ENCODE assay signal across 16 cellular contexts in the genomic region with DNA sequence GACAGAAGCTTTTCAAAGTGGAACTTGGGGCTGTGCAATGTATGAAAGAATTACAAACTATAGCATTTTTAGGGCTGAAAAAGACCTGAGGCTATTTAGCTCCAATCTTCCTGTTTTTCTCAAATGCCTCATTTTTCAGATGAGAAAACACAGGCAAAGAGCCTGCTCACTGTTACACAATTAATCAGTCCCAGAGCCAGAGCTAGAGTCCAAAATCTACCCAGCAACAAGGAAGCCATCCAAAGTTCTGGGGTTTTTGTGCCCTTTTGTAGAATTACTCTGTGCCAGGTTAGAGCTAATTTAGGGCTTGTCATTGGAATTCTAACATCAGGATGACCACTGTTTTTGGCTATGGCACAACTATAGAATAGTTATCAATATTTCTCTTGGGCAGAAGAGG. TPM values are rescaled to one million over a fixed set of nuclear protein-coding genes. Genes with fewer than 3 reads are reported as not detected.
DNase-seq lines count a peak whose midpoint lies in the region; ATAC-seq and TF ChIP-seq lines count a peak whose summit lies in the region.
"Had no signal": no experiment of that assay in that cellular context is flagged by ENCODE, and none has a peak within 500 bp of the region (broad histone marks: within the 10 kb centered on the region; RNA-seq: fewer than 3 reads in every experiment).

No MANE protein-coding gene starts in this region.

- no peaks in the 10 kb centered on the region for H3F3A ChIP-seq in SK-N-SH (replicated peaks; ENCODE audit: insufficient read depth)

- no peak overlapping the region for H2AFZ ChIP-seq in SK-N-SH (ENCODE audit: low read depth)

- no peak overlapping the region for H3K4me3 ChIP-seq in SK-N-SH (ENCODE audit: low read depth in 2 of 2, low read length in 1 of 2)
- H3K4me3 ChIP-seq in fibroblast of villous mesenchyme (ENCODE audit: low read depth, low read length): no peak overlapping the region
- H3K4me3 ChIP-seq: BLaER1 treated with 17β-estradiol and CSF1 and Interleukin-3, amounts not matched to agents 10 nM and 100 nM had no signal

- POLR2A ChIA-PET in SK-N-SH (lab: Yijun Ruan, JAX): no interaction called here

- DNase-seq in SK-N-SH (no peak), fibroblast of villous mesenchyme (ENCODE audit: low read depth) (peak; percentile 24), left lobe of liver (ENCODE audit: low spot score) (no peak), superior temporal gyrus (ENCODE audit: extremely low spot score) (peak; percentile 18), hypothalamus (lab: John Stamatoyannopoulos, UW) (no peak), NCI-H2171 treated with DMSO at 0.1 percent for 48 hours (lab: John Stamatoyannopoulos, UW) (no peak)
- DNase-seq in activated naive CD4-positive, alpha-beta T cell treated with anti-CD3 and anti-CD28 coated beads, Interleukin-2, amount 50 U/mL, for 16 hours: no peak
- DNase-seq: AML-193; CD4-positive, CD25-positive, alpha-beta regulatory T cell; DMS53; GF-D8 had no signal

- no peaks in the 10 kb centered on the region for H3K79me2 ChIP-seq in SK-N-SH (ENCODE audit: insufficient read depth)

- no peaks in the 10 kb centered on the region for H3K27me3 ChIP-seq in SK-N-SH (ENCODE audit: insufficient read depth)
- H3K27me3 ChIP-seq: BLaER1 treated with 17β-estradiol and CSF1 and Interleukin-3, amounts not matched to agents 10 nM and 100 nM had no signal

- no peaks in the 10 kb centered on the region for H3K4me1 ChIP-seq in SK-N-SH (ENCODE audit: control insufficient read depth in 1 of 2, insufficient read depth in 2 of 2, low read depth in 1 of 2, low read length in 1 of 2)
- H3K4me1 ChIP-seq: BLaER1 treated with 17β-estradiol and CSF1 and Interleukin-3, amounts not matched to agents 10 nM and 100 nM had no signal

- H3K9me2 ChIP-seq in SK-N-SH: no peaks in the 10 kb centered on the region

- H3K27ac ChIP-seq in SK-N-SH (ENCODE audit: low read depth in 2 of 2, low read length in 1 of 2): no peak overlapping the region
- H3K27ac ChIP-seq: 22Rv1; BLaER1 treated with 17β-estradiol and CSF1 and Interleukin-3, amounts not matched to agents 10 nM and 100 nM had no signal

- H3K9ac ChIP-seq in SK-N-SH: no peak overlapping the region
- H3K9ac ChIP-seq: BLaER1 treated with 17β-estradiol and CSF1 and Interleukin-3, amounts not matched to agents 10 nM and 100 nM had no signal

- TF ChIP-seq EP300 in SK-N-SH (IDR thresholded peaks at IDR 0.05; ENCODE audit: borderline replicate concordance in 1 of 2, low read depth in 1 of 2, low read length in 1 of 2): no peak

- CTCF ChIA-PET in SK-N-SH (lab: Yijun Ruan, JAX): no interaction called here

- H3K9me3 ChIP-seq in SK-N-SH: no peaks in the 10 kb centered on the region
- H3K9me3 ChIP-seq: BLaER1 treated with 17β-estradiol and CSF1 and Interleukin-3, amounts not matched to agents 10 nM and 100 nM had no signal

- H3K36me3 ChIP-seq in SK-N-SH (replicated peaks in 1 of 2; ENCODE audit: control insufficient read depth in 1 of 2, insufficient read depth in 2 of 2, low read length in 1 of 2): no peaks in the 10 kb centered on the region
- H3K36me3 ChIP-seq: BLaER1 treated with 17β-estradiol and CSF1 and Interleukin-3, amounts not matched to agents 10 nM and 100 nM had no signal

- TF ChIP-seq CTCF in SK-N-SH (IDR thresholded peaks at IDR 0.05) (no peak), fibroblast of villous mesenchyme (IDR thresholded peaks at IDR 0.05; ENCODE audit: insufficient read depth, low read depth, low read length) (no peak)

- no peak overlapping the region for H3K4me2 ChIP-seq in SK-N-SH
- H3K4me2 ChIP-seq: BLaER1 treated with 17β-estradiol and CSF1 and Interleukin-3, amounts not matched to agents 10 nM and 100 nM had no signal

- no peak for ATAC-seq in SK-N-SH treated with all-trans-retinoic acid at 6 μM for 48 hours
- ATAC-seq in left lobe of liver: peak; percentile 93
- ATAC-seq: HCT116 had no signal

- no peaks in the 10 kb centered on the region for H4K20me1 ChIP-seq in SK-N-SH (ENCODE audit: insufficient read depth)
- H4K20me1 ChIP-seq: BLaER1 treated with 17β-estradiol and CSF1 and Interleukin-3, amounts not matched to agents 10 nM and 100 nM had no signal

- TF ChIP-seq RAD21 in SK-N-SH (IDR thresholded peaks at IDR 0.05; ENCODE audit: low read length): no peak

TF ChIP-seq in SK-N-SH, 30 proteins besides CTCF, POLR2A, EP300 and RAD21 (continues in another document):
- TF ChIP-seq FOSL2 (IDR thresholded peaks at IDR 0.05; ENCODE audit: borderline replicate concordance, low read depth) (no peak), RCOR1 (IDR thresholded peaks at IDR 0.05; ENCODE audit: low read length) (no peak), MXI1 (IDR thresholded peaks at IDR 0.05; ENCODE audit: low read depth, low read length) (no peak), GATA2 (CRISPR knock-in tag; IDR thresholded peaks at IDR 0.05) (no peak), YY1 (IDR thresholded peaks at IDR 0.05; ENCODE audit: low read depth) (no peak), RFX5 (IDR thresholded peaks at IDR 0.05; ENCODE audit: low read length) (peak; percentile 84)
- TF ChIP-seq, protein P1, sequence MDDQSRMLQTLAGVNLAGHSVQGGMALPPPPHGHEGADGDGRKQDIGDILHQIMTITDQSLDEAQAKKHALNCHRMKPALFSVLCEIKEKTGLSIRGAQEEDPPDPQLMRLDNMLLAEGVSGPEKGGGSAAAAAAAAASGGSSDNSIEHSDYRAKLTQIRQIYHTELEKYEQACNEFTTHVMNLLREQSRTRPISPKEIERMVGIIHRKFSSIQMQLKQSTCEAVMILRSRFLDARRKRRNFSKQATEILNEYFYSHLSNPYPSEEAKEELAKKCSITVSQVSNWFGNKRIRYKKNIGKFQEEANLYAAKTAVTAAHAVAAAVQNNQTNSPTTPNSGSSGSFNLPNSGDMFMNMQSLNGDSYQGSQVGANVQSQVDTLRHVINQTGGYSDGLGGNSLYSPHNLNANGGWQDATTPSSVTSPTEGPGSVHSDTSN (IDR thresholded peaks at IDR 0.05): no peak

TF ChIP-seq in SK-N-SH treated with all-trans-retinoic acid at 6 μM for 48 hours, 23 proteins besides CTCF, POLR2A, EP300 and RAD21 (continues in another document):
- TF ChIP-seq ESRRG (CRISPR knock-in tag; IDR thresholded peaks at IDR 0.05): no peak
- TF ChIP-seq, protein P2, sequence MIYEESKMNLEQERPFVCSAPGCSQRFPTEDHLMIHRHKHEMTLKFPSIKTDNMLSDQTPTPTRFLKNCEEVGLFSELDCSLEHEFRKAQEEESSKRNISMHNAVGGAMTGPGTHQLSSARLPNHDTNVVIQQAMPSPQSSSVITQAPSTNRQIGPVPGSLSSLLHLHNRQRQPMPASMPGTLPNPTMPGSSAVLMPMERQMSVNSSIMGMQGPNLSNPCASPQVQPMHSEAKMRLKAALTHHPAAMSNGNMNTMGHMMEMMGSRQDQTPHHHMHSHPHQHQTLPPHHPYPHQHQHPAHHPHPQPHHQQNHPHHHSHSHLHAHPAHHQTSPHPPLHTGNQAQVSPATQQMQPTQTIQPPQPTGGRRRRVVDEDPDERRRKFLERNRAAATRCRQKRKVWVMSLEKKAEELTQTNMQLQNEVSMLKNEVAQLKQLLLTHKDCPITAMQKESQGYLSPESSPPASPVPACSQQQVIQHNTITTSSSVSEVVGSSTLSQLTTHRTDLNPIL (CRISPR knock-in tag; IDR thresholded peaks at IDR 0.05; ENCODE audit: low read depth): no peak
- TF ChIP-seq GLIS3 (CRISPR knock-in tag; IDR thresholded peaks at IDR 0.05): no peak
- no peak for TF ChIP-seq RARB (CRISPR knock-in tag; IDR thresholded peaks at IDR 0.05)
- TF ChIP-seq, protein P3, sequence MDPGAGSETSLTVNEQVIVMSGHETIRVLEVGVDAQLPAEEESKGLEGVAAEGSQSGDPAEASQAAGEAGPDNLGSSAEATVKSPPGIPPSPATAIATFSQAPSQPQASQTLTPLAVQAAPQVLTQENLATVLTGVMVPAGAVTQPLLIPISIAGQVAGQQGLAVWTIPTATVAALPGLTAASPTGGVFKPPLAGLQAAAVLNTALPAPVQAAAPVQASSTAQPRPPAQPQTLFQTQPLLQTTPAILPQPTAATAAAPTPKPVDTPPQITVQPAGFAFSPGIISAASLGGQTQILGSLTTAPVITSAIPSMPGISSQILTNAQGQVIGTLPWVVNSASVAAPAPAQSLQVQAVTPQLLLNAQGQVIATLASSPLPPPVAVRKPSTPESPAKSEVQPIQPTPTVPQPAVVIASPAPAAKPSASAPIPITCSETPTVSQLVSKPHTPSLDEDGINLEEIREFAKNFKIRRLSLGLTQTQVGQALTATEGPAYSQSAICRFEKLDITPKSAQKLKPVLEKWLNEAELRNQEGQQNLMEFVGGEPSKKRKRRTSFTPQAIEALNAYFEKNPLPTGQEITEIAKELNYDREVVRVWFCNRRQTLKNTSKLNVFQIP (CRISPR knock-in tag; IDR thresholded peaks at IDR 0.05; ENCODE audit: borderline replicate concordance, low read depth): no peak
- TF ChIP-seq BACH2 (CRISPR knock-in tag; IDR thresholded peaks at IDR 0.05; ENCODE audit: borderline replicate concordance): no peak
- TF ChIP-seq TOX (CRISPR knock-in tag; IDR thresholded peaks at IDR 0.05; ENCODE audit: borderline replicate concordance): no peak
- TF ChIP-seq CSDC2 (CRISPR knock-in tag; IDR thresholded peaks at IDR 0.05): no peak
- no peak for TF ChIP-seq OSR1 (CRISPR knock-in tag; IDR thresholded peaks at IDR 0.05)
- TF ChIP-seq ZNF70 (CRISPR knock-in tag; IDR thresholded peaks at IDR 0.05): no peak
- TF ChIP-seq, protein P4, sequence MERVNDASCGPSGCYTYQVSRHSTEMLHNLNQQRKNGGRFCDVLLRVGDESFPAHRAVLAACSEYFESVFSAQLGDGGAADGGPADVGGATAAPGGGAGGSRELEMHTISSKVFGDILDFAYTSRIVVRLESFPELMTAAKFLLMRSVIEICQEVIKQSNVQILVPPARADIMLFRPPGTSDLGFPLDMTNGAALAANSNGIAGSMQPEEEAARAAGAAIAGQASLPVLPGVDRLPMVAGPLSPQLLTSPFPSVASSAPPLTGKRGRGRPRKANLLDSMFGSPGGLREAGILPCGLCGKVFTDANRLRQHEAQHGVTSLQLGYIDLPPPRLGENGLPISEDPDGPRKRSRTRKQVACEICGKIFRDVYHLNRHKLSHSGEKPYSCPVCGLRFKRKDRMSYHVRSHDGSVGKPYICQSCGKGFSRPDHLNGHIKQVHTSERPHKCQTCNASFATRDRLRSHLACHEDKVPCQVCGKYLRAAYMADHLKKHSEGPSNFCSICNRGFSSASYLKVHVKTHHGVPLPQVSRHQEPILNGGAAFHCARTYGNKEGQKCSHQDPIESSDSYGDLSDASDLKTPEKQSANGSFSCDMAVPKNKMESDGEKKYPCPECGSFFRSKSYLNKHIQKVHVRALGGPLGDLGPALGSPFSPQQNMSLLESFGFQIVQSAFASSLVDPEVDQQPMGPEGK (CRISPR knock-in tag; IDR thresholded peaks at IDR 0.05; ENCODE audit: borderline replicate concordance): no peak
- no peak for TF ChIP-seq ZNF8 (CRISPR knock-in tag; IDR thresholded peaks at IDR 0.05)

RNA-seq across cellular contexts. Expression of a gene that starts 45.5 kb away (rescaled TPM):
- polyA plus RNA-seq in SK-N-SH (2012; rRNA removed): not detected in 2 replicates
- not detected in 2 replicates for polyA plus RNA-seq in SK-N-SH (2012; cell fraction: cytosol; rRNA removed)
- polyA plus RNA-seq in SK-N-SH (2012; cell fraction: nucleus; rRNA removed): not detected in 2 replicates
- not detected in 2 replicates for total RNA-seq in fibroblast of villous mesenchyme
- not detected for total RNA-seq in left lobe of liver
- total RNA-seq: CD4-positive, CD25-positive, alpha-beta regulatory T cell; H4 had no signal
- polyA plus RNA-seq: CD4-positive, CD25-positive, alpha-beta regulatory T cell had no signal

Comparison
In these comparisons a context has a peak if more than half of its experiments do, and no peak if none do; other contexts are left out.
1. DNase-seq: peak in fibroblast of villous mesenchyme (single experiment) and superior temporal gyrus (single experiment); none in SK-N-SH (single experiment), left lobe of liver (single experiment), hypothalamus (0 of 51), activated naive CD4-positive, alpha-beta T cell treated with anti-CD3 and anti-CD28 coated beads, Interleukin-2, amount 50 U/mL, for 16 hours (single experiment) and NCI-H2171 treated with DMSO at 0.1 percent for 48 hours (single experiment).